ENCODE assay signal across 21 cellular contexts in genomic region chr5:148735301-148735700, GRCh38.
"Had no signal": no experiment of that assay in that cellular context is flagged by ENCODE, and none has a peak within 500 bp of the region (broad histone marks: within the 10 kb centered on the region; RNA-seq: fewer than 3 reads in every experiment).

No MANE protein-coding gene starts in this region.

- H3K9me3 Mint-ChIP-seq: activated naive CD4-positive, alpha-beta T cell treated with anti-CD3 and anti-CD28 coated beads, Interleukin-2, amount 50 U/mL, for 72 hours; activated T-cell treated with anti-CD3 and anti-CD28 coated beads, Interleukin-2, amount 50 U/mL, for 24 hours; immature natural killer cell; nephron progenitor cell; stimulated activated memory B cell treated with anti-CD40 and anti-IgM and Interleukin-4, amounts not matched to agents 10 μg/mL and 1 μg/mL and 100 μg/mL, for 72 hours; T-helper 2 cell treated with Interferon-gamma antibody and Interleukin-4, amounts not matched to agents 5 μg/mL and 100 μg/mL, for 36 hours had no signal

- H3K4me1 Mint-ChIP-seq: immature natural killer cell, nephron progenitor cell had no signal

- H3K36me3 ChIP-seq: brain microvascular endothelial cell, esophagus muscularis mucosa, prostate gland, right lobe of liver, transverse colon had no signal

- H3K4me3 ChIP-seq: esophagus muscularis mucosa, prostate gland, right lobe of liver, transverse colon had no signal

- H3K4me1 ChIP-seq: prostate gland had no signal

- DNase-seq: activated CD4-positive, alpha-beta T cell treated with anti-CD3 and anti-CD28 coated beads for 1 hour; activated CD4-positive, alpha-beta T cell treated with anti-CD3 and anti-CD28 coated beads, Interleukin-2, amount 50 U/mL, for 48 hours; activated CD8-positive, alpha-beta memory T cell treated with anti-CD3 and anti-CD28 coated beads, Interleukin-2, amount 10 ng/mL, durations not matched to agents 7 days and 5 days; activated effector memory CD4-positive, alpha-beta T cell treated with anti-CD3 and anti-CD28 coated beads, Interleukin-2, amount 50 U/mL, for 16 hours; activated T-cell treated with anti-CD3 and anti-CD28 coated beads, Interleukin-2, amount 50 U/mL, for 24 hours; amniotic stem cell; brain microvascular endothelial cell; cerebellar nuclear complex; glutamatergic neuron; immature natural killer cell; mesendoderm; nephron progenitor cell; right lobe of liver; substantia nigra; transverse colon had no signal

- H3K4me3 Mint-ChIP-seq: activated CD8-positive, alpha-beta memory T cell treated with anti-CD3 and anti-CD28 coated beads, Interleukin-2, amount 10 ng/mL, durations not matched to agents 7 days and 5 days; activated T-cell treated with anti-CD3 and anti-CD28 coated beads, Interleukin-2, amount 50 U/mL, for 24 hours; immature natural killer cell; nephron progenitor cell; stimulated activated memory B cell treated with anti-CD40 and anti-IgM and Interleukin-4, amounts not matched to agents 10 μg/mL and 1 μg/mL and 100 μg/mL, for 72 hours; T-helper 2 cell treated with Interferon-gamma antibody and Interleukin-4, amounts not matched to agents 5 μg/mL and 100 μg/mL, for 36 hours had no signal

- H3K27ac ChIP-seq: brain microvascular endothelial cell, esophagus muscularis mucosa, prostate gland, right lobe of liver, transverse colon had no signal

- ATAC-seq: activated CD8-positive, alpha-beta memory T cell treated with anti-CD3 and anti-CD28 coated beads, Interleukin-2, amount 10 ng/mL, durations not matched to agents 7 days and 5 days; activated naive CD4-positive, alpha-beta T cell treated with anti-CD3 and anti-CD28 coated beads, Interleukin-2, amount 50 U/mL, for 72 hours; left lobe of liver; right lobe of liver; stimulated activated memory B cell treated with anti-CD40 and anti-IgM and Interleukin-4, amounts not matched to agents 10 μg/mL and 1 μg/mL and 100 μg/mL, for 72 hours had no signal

- H3K27ac Mint-ChIP-seq: activated CD8-positive, alpha-beta memory T cell treated with anti-CD3 and anti-CD28 coated beads, Interleukin-2, amount 10 ng/mL, durations not matched to agents 7 days and 5 days; activated naive CD4-positive, alpha-beta T cell treated with anti-CD3 and anti-CD28 coated beads, Interleukin-2, amount 50 U/mL, for 72 hours; activated T-cell treated with anti-CD3 and anti-CD28 coated beads, Interleukin-2, amount 50 U/mL, for 24 hours; immature natural killer cell; nephron progenitor cell; stimulated activated memory B cell treated with anti-CD40 and anti-IgM and Interleukin-4, amounts not matched to agents 10 μg/mL and 1 μg/mL and 100 μg/mL, for 72 hours; T-helper 2 cell treated with Interferon-gamma antibody and Interleukin-4, amounts not matched to agents 5 μg/mL and 100 μg/mL, for 36 hours had no signal

- H3K27me3 ChIP-seq: brain microvascular endothelial cell, esophagus muscularis mucosa, right lobe of liver, transverse colon had no signal

- H3K9me3 ChIP-seq: esophagus muscularis mucosa, prostate gland, right lobe of liver, transverse colon had no signal

- H3K27me3 Mint-ChIP-seq: stimulated activated memory B cell treated with anti-CD40 and anti-IgM and Interleukin-4, amounts not matched to agents 10 μg/mL and 1 μg/mL and 100 μg/mL, for 72 hours had no signal
